In the genomic region with DNA sequence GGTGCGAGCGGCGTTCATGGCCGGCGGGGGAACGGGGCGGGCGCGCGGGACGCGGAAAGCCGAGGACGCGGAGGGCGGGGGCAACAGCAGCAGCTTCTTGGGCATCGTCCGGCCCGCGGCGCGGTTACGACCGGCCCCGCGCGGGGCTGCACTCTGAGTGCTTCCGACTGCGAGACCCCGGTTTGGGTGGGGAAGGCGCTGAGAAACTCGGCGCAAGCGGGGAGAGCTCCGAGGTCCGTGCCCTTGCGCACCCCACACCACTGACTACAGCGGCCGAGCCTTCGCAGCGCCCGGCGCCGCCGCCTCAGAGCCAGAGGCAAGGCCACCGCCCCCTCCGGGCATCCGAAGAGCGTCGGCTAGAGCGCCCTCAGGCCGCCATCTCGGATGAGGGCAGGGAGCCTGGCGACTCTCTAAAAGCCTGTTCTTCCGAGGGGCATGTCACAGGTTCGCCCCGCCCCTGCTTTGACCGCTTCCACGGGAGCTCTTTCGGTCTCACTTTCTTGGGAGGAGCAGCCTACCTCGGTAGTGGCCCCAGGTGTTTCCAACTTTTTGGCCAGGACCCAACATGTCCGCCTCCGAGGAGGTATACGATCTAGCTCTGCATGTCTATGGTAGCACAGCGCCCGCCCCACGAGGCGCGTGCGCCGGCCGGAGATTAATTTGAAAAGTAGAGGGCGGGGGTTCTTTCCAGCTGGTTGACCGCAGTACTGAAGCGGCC, we compare ENCODE assay signal across 8 cellular contexts. TPM values are rescaled to one million over a fixed set of nuclear protein-coding genes. Genes with fewer than 3 reads are reported as not detected.
DNase-seq lines count a peak whose midpoint lies in the region; ATAC-seq and TF ChIP-seq lines count a peak whose summit lies in the region.

A gene with protein sequence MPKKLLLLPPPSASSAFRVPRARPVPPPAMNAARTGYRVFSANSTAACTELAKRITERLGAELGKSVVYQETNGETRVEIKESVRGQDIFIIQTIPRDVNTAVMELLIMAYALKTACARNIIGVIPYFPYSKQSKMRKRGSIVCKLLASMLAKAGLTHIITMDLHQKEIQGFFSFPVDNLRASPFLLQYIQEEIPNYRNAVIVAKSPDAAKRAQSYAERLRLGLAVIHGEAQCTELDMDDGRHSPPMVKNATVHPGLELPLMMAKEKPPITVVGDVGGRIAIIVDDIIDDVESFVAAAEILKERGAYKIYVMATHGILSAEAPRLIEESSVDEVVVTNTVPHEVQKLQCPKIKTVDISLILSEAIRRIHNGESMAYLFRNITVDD (minus strand): TSS at position 318 of the 718 bp plus-strand sequence. CDS start 213 bp downstream, at position 105.

- H3K27me3 ChIP-seq in brain microvascular endothelial cell (replicated peaks) (no peaks in the 10 kb centered on the region), iPS-18a (ENCODE audit: control insufficient read depth, insufficient read depth, low read length) (no peaks in the 10 kb centered on the region), skeletal muscle tissue (ENCODE audit: control insufficient read depth in 3 of 3, insufficient read depth in 3 of 3, low read length in 3 of 3) (no peaks in the 10 kb centered on the region)

- peaks cover 3% of the 10 kb centered on the region for H3K4me1 ChIP-seq in iPS-18a (ENCODE audit: control insufficient read depth, low read depth, low read length)
- peaks cover 7 to 9% (median 9%) of the 10 kb centered on the region in 3 donors for H3K4me1 ChIP-seq in skeletal muscle tissue (ENCODE audit: control insufficient read depth in 3 of 3, insufficient read depth in 3 of 3, low read length in 3 of 3)

- H3K36me3 ChIP-seq in brain microvascular endothelial cell (replicated peaks) (no peaks in the 10 kb centered on the region), iPS-18a (ENCODE audit: control insufficient read depth, low read depth, low read length) (no peaks in the 10 kb centered on the region), skeletal muscle tissue (ENCODE audit: control insufficient read depth in 3 of 3, insufficient read depth in 3 of 3, low read length in 3 of 3) (no peaks in the 10 kb centered on the region)

- peak; percentile 79 for ATAC-seq in GM18517 (IDR thresholded peaks at IDR 0.05; ENCODE audit: unreplicated experiment)
- ATAC-seq in HG03045 (IDR thresholded peaks at IDR 0.05; ENCODE audit: unreplicated experiment) = peak; percentile 89

- in situ Hi-C loops in brain microvascular endothelial cell (cut with HindIII; ENCODE audit: low pct_ligation_motif_present, low sequenced_read_pairs) = no loop called here

- peak within 1 kb of the TSS; percentile 93 for H3K9ac ChIP-seq in iPS-18a (ENCODE audit: low read length)
- peak within 1 kb of the TSS; percentile 81 to 95 (median 87) for H3K9ac ChIP-seq in skeletal muscle tissue (ENCODE audit: low read depth in 1 of 3, low read length in 3 of 3)

- peak; percentile 66 for TF ChIP-seq CTCF in brain microvascular endothelial cell (IDR thresholded peaks at IDR 0.05; ENCODE audit: low read depth, low read length, missing control alignments)

- DNase-seq in 8988T (peak; percentile 60), NCI-H2107 (lab: John Stamatoyannopoulos, UW) (peak; percentile 59), UCSD-AML1 (lab: John Stamatoyannopoulos, UW; ENCODE audit: unreplicated experiment) (peak; percentile 95), brain microvascular endothelial cell (peak; percentile 84)

- H3K4me3 ChIP-seq in brain microvascular endothelial cell (ENCODE audit: low read depth, low read length) = peak within 1 kb of the TSS; percentile 86
- H3K4me3 ChIP-seq in iPS-18a (ENCODE audit: low read length) = peak within 1 kb of the TSS; percentile 77
- peak within 1 kb of the TSS; percentile 74 to 95 (median 93) for H3K4me3 ChIP-seq in skeletal muscle tissue (ENCODE audit: low read length in 3 of 3)

- H3K9me3 ChIP-seq in iPS-18a (ENCODE audit: control insufficient read depth, low read depth, low read length) (no peaks in the 10 kb centered on the region), skeletal muscle tissue (ENCODE audit: control insufficient read depth in 3 of 3, low read length in 3 of 3) (no peaks in the 10 kb centered on the region)

- H3K27ac ChIP-seq in brain microvascular endothelial cell (peak within 1 kb of the TSS; percentile 97), iPS-18a (ENCODE audit: low read length) (peak within 1 kb of the TSS; percentile 99), skeletal muscle tissue (ENCODE audit: low read depth, low read length) (peak within 1 kb of the TSS; percentile 93)

RNA-seq across cellular contexts. Expression of the gene that starts here (rescaled TPM):
- total RNA-seq in skeletal muscle tissue = 24.0 TPM

Comparison
In these comparisons a context has a peak if more than half of its experiments do, and no peak if none do; other contexts are left out.
1. Peak in every context shown above with its lines: DNase-seq, ATAC-seq, H3K4me3 ChIP-seq and H3K27ac ChIP-seq.